ENCODE assay signal across 20 cellular contexts in genomic region chr2:162044586-162044985, GRCh38. TPM values are rescaled to one million over a fixed set of nuclear protein-coding genes. Genes with fewer than 3 reads are reported as not detected.
"Had no signal": no experiment of that assay in that cellular context is flagged by ENCODE, and none has a peak within 500 bp of the region (broad histone marks: within the 10 kb centered on the region; RNA-seq: fewer than 3 reads in every experiment).

No MANE protein-coding gene starts in this region.

- H3K36me3 ChIP-seq: MG63, SJCRH30 had no signal

- H3K4me3 ChIP-seq: MG63, SJCRH30 had no signal

- H3K9me3 ChIP-seq: MG63, SJCRH30 had no signal

- H3K27me3 ChIP-seq: MG63, SJCRH30 had no signal

- DNase-seq: KBM-7, MG63, NCI-H1092, NCI-H1105 treated with DMSO at 0.1 percent for 48 hours, NCI-H1436, NCI-H187, NCI-H2029, NCI-H2081 treated with DMSO at 0.1 percent for 48 hours, NCI-H2171, NCI-H226, NCI-H446, NCI-H510A, NCI-H524 treated with DMSO at 0.1 percent for 48 hours, NCI-H69, NCI-H774, SHP77 treated with DMSO at 0.1 percent for 48 hours, SJCRH30 had no signal

- H3K27ac ChIP-seq: SJCRH30 had no signal

- ATAC-seq: Panc1, Right ventricle myocardium inferior, SK-N-SH treated with all-trans-retinoic acid at 6 μM for 48 hours had no signal

- H3K4me1 ChIP-seq: SJCRH30 had no signal

RNA-seq across cellular contexts. Expression of gene DPP4, which starts 29.4 kb away (rescaled TPM):
- total RNA-seq: SJCRH30 had no signal
